Comparison of ENCODE assay signal across 21 cellular contexts in the genomic region with DNA sequence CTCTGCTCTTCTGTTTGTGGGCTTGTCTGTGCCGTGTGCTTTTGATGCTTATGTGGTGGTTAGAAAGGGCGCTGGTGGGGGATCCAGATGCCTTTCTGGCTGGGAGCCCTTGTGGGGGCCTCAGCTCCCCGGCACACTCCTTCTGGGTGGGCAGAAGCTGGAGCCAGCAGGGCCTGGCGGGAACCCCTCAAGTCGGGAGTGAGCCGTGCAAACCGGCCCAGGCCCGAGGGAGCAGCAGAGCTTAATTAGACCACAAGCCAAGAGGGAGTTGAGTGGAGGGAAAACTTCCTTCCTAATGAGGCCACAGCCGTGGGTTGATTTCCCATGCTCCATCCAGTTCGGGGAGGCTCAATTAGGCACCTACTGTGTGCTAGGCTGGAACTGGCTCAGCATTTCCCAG.
DNase-seq lines count a peak whose midpoint lies in the region; ATAC-seq, FAIRE-seq and TF ChIP-seq lines count a peak whose summit lies in the region.
"Had no signal": no experiment of that assay in that cellular context is flagged by ENCODE, and none has a peak within 500 bp of the region (broad histone marks: within the 10 kb centered on the region; RNA-seq: fewer than 3 reads in every experiment).

No MANE protein-coding gene starts in this region.

- no peak for TF ChIP-seq CTCF in glutamatergic neuron (IDR thresholded peaks at IDR 0.05; ENCODE audit: partially characterized antibody, unreplicated experiment)
- no peak for TF ChIP-seq CTCF in suprapubic skin (IDR thresholded peaks at IDR 0.05)

- H3K9me3 ChIP-seq in suprapubic skin = no peaks in the 10 kb centered on the region
- H3K9me3 ChIP-seq: SJSA1 had no signal

- WGBS in suprapubic skin = 50% methylated on average over 2 of the region's 10 CpGs

- H3K4me3 Mint-ChIP-seq in glutamatergic neuron (ENCODE audit: unreplicated experiment) = no peak overlapping the region
- H3K4me3 Mint-ChIP-seq: CD8-positive, alpha-beta memory T cell had no signal

- H3K27me3 ChIP-seq in suprapubic skin = peaks cover 37% of the 10 kb centered on the region

- DNase-seq in DMS79 treated with DMSO at 0.1 percent for 48 hours (lab: John Stamatoyannopoulos, UW) (peak; percentile 69), NCI-H2171 (lab: John Stamatoyannopoulos, UW) (peak; percentile 25), glutamatergic neuron (peak; percentile 43), H54 (ENCODE audit: insufficient read length, low spot score) (no peak), suprapubic skin (ENCODE audit: low spot score in 2 of 2) (no peak)
- DNase-seq in stimulated activated CD4-positive, alpha-beta T cell treated with anti-CD3 and anti-CD28 coated beads, Interleukin-4, amount 100 ng/mL, for 4 hours = no peak
- DNase-seq: Calu3; CD8-positive, alpha-beta memory T cell; GM23248; HCEC 1CT; Karpas-422; NCI-H1105; NCI-H1436 treated with DMSO at 0.1 percent for 48 hours; NCI-H1930; NCI-H2107; NCI-H526 treated with DMSO at 0.1 percent for 48 hours; PC-9; Right ventricle myocardium superior had no signal

- no peak for FAIRE-seq in H54 (lab: Jason Lieb, UNC)

- TF ChIP-seq POLR2A in H54 (IDR thresholded peaks at IDR 0.05; ENCODE audit: low read depth, low read length) (no peak), suprapubic skin (IDR thresholded peaks at IDR 0.05) (no peak)

- peaks cover 11% of the 10 kb centered on the region for H3K36me3 Mint-ChIP-seq in glutamatergic neuron (ENCODE audit: unreplicated experiment)
- H3K36me3 Mint-ChIP-seq: CD8-positive, alpha-beta memory T cell had no signal

- H3K4me1 Mint-ChIP-seq in glutamatergic neuron (ENCODE audit: low read depth, unreplicated experiment) = peaks cover 6% of the 10 kb centered on the region

- no peak overlapping the region for H3K4me3 ChIP-seq in suprapubic skin
- H3K4me3 ChIP-seq: GM23248, PC-9, SJSA1 had no signal

- H3K27ac Mint-ChIP-seq in glutamatergic neuron (ENCODE audit: unreplicated experiment) = no peak overlapping the region
- H3K27ac Mint-ChIP-seq: CD14-positive monocyte had no signal

- H3K36me3 ChIP-seq in suprapubic skin = no peaks in the 10 kb centered on the region
- H3K36me3 ChIP-seq: SJSA1 had no signal

- no peak for ATAC-seq in GM18868 (IDR thresholded peaks at IDR 0.05; ENCODE audit: unreplicated experiment)

- no peaks in the 10 kb centered on the region for H3K9me3 Mint-ChIP-seq in glutamatergic neuron (ENCODE audit: unreplicated experiment)
- H3K9me3 Mint-ChIP-seq: CD14-positive monocyte; CD8-positive, alpha-beta memory T cell had no signal

- peaks cover 16% of the 10 kb centered on the region for H3K4me1 ChIP-seq in suprapubic skin
- H3K4me1 ChIP-seq: SJSA1 had no signal

- no peak for TF ChIP-seq EP300 in suprapubic skin (IDR thresholded peaks at IDR 0.05)

- H3K27me3 Mint-ChIP-seq in glutamatergic neuron (ENCODE audit: unreplicated experiment) = peaks cover 2% of the 10 kb centered on the region

- no peak overlapping the region for H3K27ac ChIP-seq in suprapubic skin
- H3K27ac ChIP-seq: GM23248, PC-9, SJSA1 had no signal

Comparison
In these comparisons a context has a peak if more than half of its experiments do, and no peak if none do; other contexts are left out.
1. DNase-seq: peak in DMS79 treated with DMSO at 0.1 percent for 48 hours (single experiment), NCI-H2171 (single experiment) and glutamatergic neuron (single experiment); none in stimulated activated CD4-positive, alpha-beta T cell treated with anti-CD3 and anti-CD28 coated beads, Interleukin-4, amount 100 ng/mL, for 4 hours (0 of 2), H54 (single experiment) and suprapubic skin (0 of 2).